ENCODE assay signal across 8 cellular contexts in genomic region chr1:12616709-12617373, GRCh38. TPM values are rescaled to one million over a fixed set of nuclear protein-coding genes. Genes with fewer than 3 reads are reported as not detected.
DNase-seq lines count a peak whose midpoint lies in the region; ATAC-seq, FAIRE-seq and TF ChIP-seq lines count a peak whose summit lies in the region.

No MANE protein-coding gene starts in this region.

- H4K20me1 ChIP-seq in endothelial cell of umbilical vein (replicated peaks; ENCODE audit: control insufficient read depth, extremely low read depth, insufficient read depth, low read length), result no peaks in the 10 kb centered on the region

- TF ChIP-seq POLR2A in endothelial cell of umbilical vein (IDR thresholded peaks at IDR 0.05; ENCODE audit: low read depth, low read length), result no peak

- H3K4me3 Mint-ChIP-seq in natural killer cell treated with Interleukin-12 subunit alpha and Interleukin-12 subunit beta and Interleukin-15 and Interleukin-18, amount 100 ng/mL, for 72 hours, result peak overlapping the region; percentile 89

- H3K36me3 Mint-ChIP-seq in natural killer cell treated with Interleukin-12 subunit alpha and Interleukin-12 subunit beta and Interleukin-15 and Interleukin-18, amount 100 ng/mL, for 72 hours, result peaks cover 11% of the 10 kb centered on the region

- peaks cover 30% of the 10 kb centered on the region for H3K4me1 ChIP-seq in endothelial cell of umbilical vein (ENCODE audit: control insufficient read depth, extremely low read depth, insufficient read depth, low read length)

- H3K4me2 ChIP-seq in endothelial cell of umbilical vein (ENCODE audit: insufficient read depth, low read length), result peak overlapping the region; percentile 73

- peak overlapping the region; percentile 73 for H3K27ac ChIP-seq in endothelial cell of umbilical vein (ENCODE audit: insufficient read depth, low read depth, low read length)

- intact Hi-C loops in endothelial cell of umbilical vein (cut with micrococcal nuclease), result no loop called here

- no peak for TF ChIP-seq CTCF in endothelial cell of umbilical vein (IDR thresholded peaks at IDR 0.05; ENCODE audit: extremely low read depth in 1 of 2, insufficient read depth in 1 of 2, low read depth in 1 of 2, low read length in 2 of 2)

- H3K27me3 ChIP-seq in endothelial cell of umbilical vein (ENCODE audit: control insufficient read depth in 2 of 2, insufficient read depth in 2 of 2, low read length in 2 of 2), result no peaks in the 10 kb centered on the region

- no TSS peak for BruUV-seq in endothelial cell of umbilical vein (replicated peaks; lab: Mats Ljungman, UMichigan)

- POLR2A ChIA-PET in endothelial cell of umbilical vein (lab: Charles Lee), result interaction anchor here (0.6 to 2.8 kb wide), 6 partner anchors 13 to 283 kb away, joined by 3 to 21 read pairs (median 4); no protein-coding TSS in a partner anchor

- peak overlapping the region; percentile 31 for H2AFZ ChIP-seq in endothelial cell of umbilical vein (ENCODE audit: low read depth, low read length)

- H3K9me1 ChIP-seq in endothelial cell of umbilical vein (replicated peaks; ENCODE audit: control insufficient read depth, extremely low read depth, insufficient read depth, low read length), result no peaks in the 10 kb centered on the region

- H3K9ac ChIP-seq in endothelial cell of umbilical vein (replicated peaks; ENCODE audit: extremely low read depth, insufficient read depth, low read length), result peak overlapping the region; percentile 92

- DNase-seq in NCI-H2227 (lab: John Stamatoyannopoulos, UW; ENCODE audit: unreplicated experiment) (peak; percentile 16), NCI-H2227 treated with DMSO at 0.1 percent for 48 hours (lab: John Stamatoyannopoulos, UW) (no peak), endothelial cell of umbilical vein (ENCODE audit: low read depth, low spot score) (no peak), T-helper 9 cell (no peak)
- peak; percentile 20 for DNase-seq in activated CD4-positive, alpha-beta T cell treated with anti-CD3 and anti-CD28 coated beads, Interleukin-2, amount 50 U/mL, for 1 hour
- no peak for DNase-seq in natural killer cell treated with Interleukin-12 subunit alpha and Interleukin-12 subunit beta and Interleukin-15 and Interleukin-18, amount 100 ng/mL, for 72 hours (ENCODE audit: low spot score)

- CTCF ChIA-PET in endothelial cell of umbilical vein (lab: Charles Lee), result interaction anchor here (0.8 to 9.2 kb wide), 10 partner anchors 14 to 304 kb away, joined by 3 to 131 read pairs (median 12); no protein-coding TSS in a partner anchor

- peak overlapping the region; percentile 76 to 81 (median 78) for H3K4me3 ChIP-seq in endothelial cell of umbilical vein (replicated peaks in 1 of 3; ENCODE audit: insufficient read depth in 1 of 3, low read depth in 1 of 3, low read length in 3 of 3)

- peaks cover 11% of the 10 kb centered on the region for H3K79me2 ChIP-seq in endothelial cell of umbilical vein (ENCODE audit: control insufficient read depth, insufficient read depth, low read length)

- peaks cover 3% of the 10 kb centered on the region in 2 experiments for H3K36me3 ChIP-seq in endothelial cell of umbilical vein (ENCODE audit: control insufficient read depth in 2 of 2, extremely low read depth in 1 of 2, insufficient read depth in 2 of 2, low read length in 2 of 2)

- peaks cover 69 to 75% of the 10 kb centered on the region in 2 donors for H3K4me1 Mint-ChIP-seq in natural killer cell treated with Interleukin-12 subunit alpha and Interleukin-12 subunit beta and Interleukin-15 and Interleukin-18, amount 100 ng/mL, for 72 hours (ENCODE audit: low read depth in 2 of 2)

- no peaks in the 10 kb centered on the region for H3K9me3 Mint-ChIP-seq in natural killer cell treated with Interleukin-12 subunit alpha and Interleukin-12 subunit beta and Interleukin-15 and Interleukin-18, amount 100 ng/mL, for 72 hours

- FAIRE-seq in endothelial cell of umbilical vein (lab: Jason Lieb, UNC), result peak; percentile 74

- dilution Hi-C loops in endothelial cell of umbilical vein (cut with MboI; ENCODE audit: extremely low pct_ligation_motif_present, low sequenced_read_pairs), result no loop called here

- ATAC-seq in natural killer cell treated with Interleukin-12 subunit alpha and Interleukin-12 subunit beta and Interleukin-15 and Interleukin-18, amount 100 ng/mL, for 72 hours, result no peak
- no peak for ATAC-seq in GM19463 (IDR thresholded peaks at IDR 0.05; ENCODE audit: unreplicated experiment)
- no peak for ATAC-seq in GM19351 (IDR thresholded peaks at IDR 0.05; ENCODE audit: unreplicated experiment)

- H3K9me3 ChIP-seq in endothelial cell of umbilical vein (replicated peaks; ENCODE audit: control insufficient read depth, insufficient read depth, low read length), result no peaks in the 10 kb centered on the region

- peak overlapping the region; percentile 82 to 96 for H3K27ac Mint-ChIP-seq in natural killer cell treated with Interleukin-12 subunit alpha and Interleukin-12 subunit beta and Interleukin-15 and Interleukin-18, amount 100 ng/mL, for 72 hours

- H3K27me3 Mint-ChIP-seq in natural killer cell treated with Interleukin-12 subunit alpha and Interleukin-12 subunit beta and Interleukin-15 and Interleukin-18, amount 100 ng/mL, for 72 hours, result no peaks in the 10 kb centered on the region

TF ChIP-seq in endothelial cell of umbilical vein, 7 proteins besides CTCF, POLR2A, EP300 and RAD21:
- TF ChIP-seq POLR2AphosphoS5 (IDR thresholded peaks at IDR 0.05; ENCODE audit: insufficient read depth, low read depth, low read length) (no peak), MYC (IDR thresholded peaks at IDR 0.05; ENCODE audit: low read depth, low read length) (no peak), EZH2 (IDR thresholded peaks at IDR 0.05; ENCODE audit: borderline replicate concordance, low read depth, low read length, severe bottlenecking) (no peak), MAX (IDR thresholded peaks at IDR 0.05; ENCODE audit: insufficient read depth, insufficient read length) (no peak), JUN (IDR thresholded peaks at IDR 0.05; ENCODE audit: borderline replicate concordance, insufficient read depth, insufficient read length, low read depth) (no peak), FOS (IDR thresholded peaks at IDR 0.05; ENCODE audit: borderline replicate concordance, insufficient read depth, low read length) (no peak), GATA2 (IDR thresholded peaks at IDR 0.05; ENCODE audit: insufficient read depth, insufficient read length, low read depth, low read length) (no peak)

RNA-seq across cellular contexts. Expression of gene DHRS3, which starts 1.2 kb away (rescaled TPM):
- total RNA-seq in endothelial cell of umbilical vein, result 54.3 and 75.2 TPM in 2 replicates
- polyA plus RNA-seq in endothelial cell of umbilical vein, result 54.3 and 58.4 TPM in 2 replicates
- polyA plus RNA-seq in endothelial cell of umbilical vein (2011; cell fraction: cytosol; rRNA removed), result 46.7 and 47.7 TPM in 2 replicates
- polyA plus RNA-seq in endothelial cell of umbilical vein (2011; cell fraction: nucleus; rRNA removed), result 44.6 and 46.9 TPM in 2 replicates
- 24.6 and 33.9 TPM in 2 replicates for polyA plus RNA-seq in endothelial cell of umbilical vein (2012)
- 90.9 and 98.3 TPM in 2 replicates for polyA minus RNA-seq in endothelial cell of umbilical vein
- polyA minus RNA-seq in endothelial cell of umbilical vein (2011; cell fraction: cytosol; rRNA and poly(A)+ RNA removed), result 8.9 TPM
- polyA minus RNA-seq in endothelial cell of umbilical vein (2011; cell fraction: nucleus; rRNA and poly(A)+ RNA removed), result 24.9 and 25.2 TPM in 2 replicates
- total RNA-seq in natural killer cell treated with Interleukin-12 subunit alpha and Interleukin-12 subunit beta and Interleukin-15 and Interleukin-18, amount 100 ng/mL, for 72 hours, result 100 to 1,000 TPM in 1 of 2 donors, 10 to 100 TPM in 1; 96.6 to 178 TPM

RNA-seq across cellular contexts. Expression of gene AADACL4, which starts 27.0 kb away (rescaled TPM):
- not detected in 2 replicates for total RNA-seq in endothelial cell of umbilical vein
- polyA plus RNA-seq in endothelial cell of umbilical vein, result not detected in 2 replicates
- polyA plus RNA-seq in endothelial cell of umbilical vein (2011; cell fraction: cytosol; rRNA removed), result not detected in 2 replicates
- polyA plus RNA-seq in endothelial cell of umbilical vein (2011; cell fraction: nucleus; rRNA removed), result not detected in 2 replicates
- polyA plus RNA-seq in endothelial cell of umbilical vein (2012), result not detected in 2 replicates
- not detected in 2 replicates for polyA minus RNA-seq in endothelial cell of umbilical vein
- not detected for polyA minus RNA-seq in endothelial cell of umbilical vein (2011; cell fraction: cytosol; rRNA and poly(A)+ RNA removed)
- not detected in 2 replicates for polyA minus RNA-seq in endothelial cell of umbilical vein (2011; cell fraction: nucleus; rRNA and poly(A)+ RNA removed)
- total RNA-seq in natural killer cell treated with Interleukin-12 subunit alpha and Interleukin-12 subunit beta and Interleukin-15 and Interleukin-18, amount 100 ng/mL, for 72 hours, result not detected

Comparison
In these comparisons a context has a peak if more than half of its experiments do, and no peak if none do; other contexts are left out.
1. DNase-seq: peak in NCI-H2227 (single experiment) and activated CD4-positive, alpha-beta T cell treated with anti-CD3 and anti-CD28 coated beads, Interleukin-2, amount 50 U/mL, for 1 hour (single experiment); none in NCI-H2227 treated with DMSO at 0.1 percent for 48 hours (single experiment), endothelial cell of umbilical vein (single experiment), natural killer cell treated with Interleukin-12 subunit alpha and Interleukin-12 subunit beta and Interleukin-15 and Interleukin-18, amount 100 ng/mL, for 72 hours (single experiment) and T-helper 9 cell (single experiment).